6 cellular contexts compared by ENCODE assay signal in genomic region chr13:84097148-84097547, GRCh38.
"Had no signal": no experiment of that assay in that cellular context is flagged by ENCODE, and none has a peak within 500 bp of the region (broad histone marks: within the 10 kb centered on the region; RNA-seq: fewer than 3 reads in every experiment).

No MANE protein-coding gene starts in this region.

- H3K4me1 Mint-ChIP-seq: IgD-negative memory B cell had no signal

- ATAC-seq: HepG2, K562 had no signal

- H3K4me3 Mint-ChIP-seq: IgD-negative memory B cell had no signal

- H3K27me3 Mint-ChIP-seq: IgD-negative memory B cell had no signal

- DNase-seq: IMR-90, KBM-7 had no signal

- H3K27ac Mint-ChIP-seq: IgD-negative memory B cell had no signal

- H3K36me3 Mint-ChIP-seq: IgD-negative memory B cell had no signal

- FAIRE-seq: HepG2, HTR-8/SVneo, K562 had no signal
